ENCODE assay signal across 9 cellular contexts in the genomic region with DNA sequence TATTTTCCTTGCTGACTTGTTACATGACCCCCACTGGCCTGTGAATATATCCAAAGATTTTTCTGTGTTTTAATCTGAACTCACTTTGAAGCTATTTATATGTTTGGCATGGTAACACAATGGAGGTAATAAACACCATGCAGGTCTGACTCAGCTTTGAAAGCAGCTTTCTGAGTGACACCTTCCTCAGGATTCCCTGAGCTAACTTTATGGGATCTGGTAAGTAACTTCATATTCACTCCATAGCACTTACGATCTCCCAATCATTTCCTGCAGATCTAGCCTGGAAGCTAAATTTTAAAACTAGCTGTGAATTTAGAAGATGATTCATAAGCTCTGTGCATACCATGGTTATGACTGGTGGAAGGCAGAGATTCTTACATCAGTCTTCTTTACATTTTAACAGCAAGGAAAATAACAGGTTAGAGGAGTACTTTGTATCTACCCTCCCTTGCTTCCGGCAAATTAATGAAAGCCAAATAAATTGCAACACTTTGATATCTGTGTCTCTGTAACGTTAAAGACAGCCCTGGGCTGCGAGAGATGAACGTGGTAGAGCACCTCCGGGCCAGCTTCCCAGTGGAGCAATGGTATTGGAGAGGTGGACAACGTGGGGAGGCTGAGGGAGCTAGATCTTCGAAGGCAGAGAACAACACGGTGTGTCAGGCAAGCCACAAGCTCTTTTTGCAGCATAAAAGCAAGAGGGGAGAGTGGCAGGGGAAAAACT.
DNase-seq lines count a peak whose midpoint lies in the region; ATAC-seq, FAIRE-seq and TF ChIP-seq lines count a peak whose summit lies in the region.
"Had no signal": no experiment of that assay in that cellular context is flagged by ENCODE, and none has a peak within 500 bp of the region (broad histone marks: within the 10 kb centered on the region; RNA-seq: fewer than 3 reads in every experiment).

No MANE protein-coding gene starts in this region.

- FAIRE-seq in RCC 7860 (lab: Jason Lieb, UNC) (peak; percentile 97), endothelial cell of umbilical vein (lab: Jason Lieb, UNC) (peak; percentile 94)
- FAIRE-seq: islet of Langerhans had no signal

- H3K9me3 Mint-ChIP-seq in Caco-2 (ENCODE audit: unreplicated experiment) = no peaks in the 10 kb centered on the region

- ATAC-seq in HG03175 (IDR thresholded peaks at IDR 0.05; ENCODE audit: unreplicated experiment) (no peak), sciatic nerve (no peak), HG02884 (IDR thresholded peaks at IDR 0.05; ENCODE audit: unreplicated experiment) (no peak)

- no peak for TF ChIP-seq POLR2A in endothelial cell of umbilical vein (IDR thresholded peaks at IDR 0.05; ENCODE audit: low read depth, low read length)

- H3K36me3 ChIP-seq in Caco-2 (ENCODE audit: control insufficient read depth, insufficient read depth, low read length) = no peaks in the 10 kb centered on the region; the same call in 1 of the 2 replicates
- peaks cover 11% of the 10 kb centered on the region in 2 experiments for H3K36me3 ChIP-seq in endothelial cell of umbilical vein (ENCODE audit: control insufficient read depth in 2 of 2, extremely low read depth in 1 of 2, insufficient read depth in 2 of 2, low read length in 2 of 2)
- H3K36me3 ChIP-seq in neutrophil = peaks cover 54% of the 10 kb centered on the region

- H3K27ac Mint-ChIP-seq in Caco-2 (ENCODE audit: unreplicated experiment) = peak overlapping the region; percentile 95

- no peaks in the 10 kb centered on the region for H3K9me1 ChIP-seq in endothelial cell of umbilical vein (replicated peaks; ENCODE audit: control insufficient read depth, extremely low read depth, insufficient read depth, low read length)

- H3K4me1 Mint-ChIP-seq in Caco-2 (ENCODE audit: low read depth, unreplicated experiment) = peaks cover 43% of the 10 kb centered on the region

- H3K9me3 ChIP-seq in Caco-2 (no peaks in the 10 kb centered on the region), endothelial cell of umbilical vein (replicated peaks; ENCODE audit: control insufficient read depth, insufficient read depth, low read length) (no peaks in the 10 kb centered on the region), neutrophil (no peaks in the 10 kb centered on the region)

- no peaks in the 10 kb centered on the region for H4K20me1 ChIP-seq in endothelial cell of umbilical vein (replicated peaks; ENCODE audit: control insufficient read depth, extremely low read depth, insufficient read depth, low read length)

- BruUV-seq in Caco-2 (replicated peaks; lab: Mats Ljungman, UMichigan) = no TSS peak
- no TSS peak for BruUV-seq in endothelial cell of umbilical vein (replicated peaks; lab: Mats Ljungman, UMichigan)

- H2AFZ ChIP-seq in endothelial cell of umbilical vein (ENCODE audit: low read depth, low read length) = no peak overlapping the region

- dilution Hi-C loops in endothelial cell of umbilical vein (cut with MboI; ENCODE audit: extremely low pct_ligation_motif_present, low sequenced_read_pairs) = no loop called here

- TF ChIP-seq CTCF in Caco-2 (IDR thresholded peaks at IDR 0.05; ENCODE audit: insufficient read depth in 1 of 2, low read depth in 1 of 2, low read length in 1 of 2, severe bottlenecking in 1 of 2, unreplicated experiment in 1 of 2) (no peak), endothelial cell of umbilical vein (IDR thresholded peaks at IDR 0.05; ENCODE audit: extremely low read depth in 1 of 2, insufficient read depth in 1 of 2, low read depth in 1 of 2, low read length in 2 of 2) (no peak), neutrophil (IDR thresholded peaks at IDR 0.05) (no peak)

- no peaks in the 10 kb centered on the region for H3K27me3 Mint-ChIP-seq in Caco-2 (ENCODE audit: insufficient read depth, unreplicated experiment)

- peak overlapping the region; percentile 92 for H3K9ac ChIP-seq in endothelial cell of umbilical vein (replicated peaks; ENCODE audit: extremely low read depth, insufficient read depth, low read length)

- peak overlapping the region; percentile 64 for H3K4me2 ChIP-seq in endothelial cell of umbilical vein (ENCODE audit: insufficient read depth, low read length)

- H3K79me2 ChIP-seq in endothelial cell of umbilical vein (ENCODE audit: control insufficient read depth, insufficient read depth, low read length) = peaks cover 89% of the 10 kb centered on the region

- POLR2A ChIA-PET in Caco-2 (lab: Charles Lee) (interaction anchor here (0.6 to 1.9 kb wide), 4 partner anchors 9 to 71 kb away, joined by 3 to 13 read pairs (median 5); no protein-coding TSS in a partner anchor), endothelial cell of umbilical vein (lab: Charles Lee) (interaction anchor here (0.8 to 3.7 kb wide), 5 partner anchors 9 to 33 kb away, joined by 3 to 33 read pairs (median 3); no protein-coding TSS in a partner anchor)

- H3K4me1 ChIP-seq in Caco-2 = peaks cover 42% of the 10 kb centered on the region
- peaks cover 84% of the 10 kb centered on the region for H3K4me1 ChIP-seq in endothelial cell of umbilical vein (ENCODE audit: control insufficient read depth, extremely low read depth, insufficient read depth, low read length)
- H3K4me1 ChIP-seq in neutrophil (ENCODE audit: control insufficient read depth in 1 of 2, insufficient read depth in 1 of 2, low read depth in 1 of 2, low read length in 1 of 2) = peaks cover 9 to 14% of the 10 kb centered on the region in 2 experiments

- CTCF ChIA-PET in Caco-2 (lab: Charles Lee) = interaction anchor here (0.6 to 1.8 kb wide), 2 partner anchors 10 to 142 kb away, joined by 3 to 12 read pairs; no protein-coding TSS in a partner anchor
- CTCF ChIA-PET in endothelial cell of umbilical vein (lab: Charles Lee) = interaction anchor here (1.1 to 13.7 kb wide), 13 partner anchors 8 to 136 kb away, joined by 3 to 160 read pairs (median 6); no protein-coding TSS in a partner anchor

- H3K36me3 Mint-ChIP-seq in Caco-2 (ENCODE audit: insufficient read depth, unreplicated experiment) = peaks cover 23% of the 10 kb centered on the region

- intact Hi-C loops in Caco-2 (cut with micrococcal nuclease; ENCODE audit: unreplicated experiment) = no loop called here
- intact Hi-C loops in endothelial cell of umbilical vein (cut with micrococcal nuclease) = loop anchor here (1.0 to 2.0 kb wide), 3 partner anchors 9 to 103 kb away; no protein-coding TSS in a partner anchor
- intact Hi-C loops in sciatic nerve (cut with DNase I) = no loop called here

- H3K4me3 ChIP-seq in Caco-2 (ENCODE audit: low read depth, low read length) = no peak overlapping the region
- H3K4me3 ChIP-seq in endothelial cell of umbilical vein (replicated peaks in 1 of 3; ENCODE audit: insufficient read depth in 1 of 3, low read depth in 1 of 3, low read length in 3 of 3) = peak overlapping the region in 1 of 3 experiments; percentile 18
- no peak overlapping the region for H3K4me3 ChIP-seq in neutrophil (ENCODE audit: low read depth in 1 of 2, low read length in 1 of 2)

- peak overlapping the region; percentile 58 for H3K4me3 Mint-ChIP-seq in Caco-2 (ENCODE audit: unreplicated experiment)

- DNase-seq in Caco-2 (peak in 1 of 2 experiments; percentile 31), RCC 7860 (ENCODE audit: low spot score) (peak; percentile 100), endothelial cell of umbilical vein (ENCODE audit: low read depth, low spot score) (peak; percentile 96), NCI-H69 (lab: John Stamatoyannopoulos, UW) (no peak), sciatic nerve (ENCODE audit: low spot score) (no peak)

- peak overlapping the region; percentile 96 for H3K27ac ChIP-seq in endothelial cell of umbilical vein (ENCODE audit: insufficient read depth, low read depth, low read length)
- peak overlapping the region; percentile 39 for H3K27ac ChIP-seq in neutrophil

- H3K27me3 ChIP-seq in Caco-2 (replicated peaks; ENCODE audit: control insufficient read depth, insufficient read depth, low read length) (no peaks in the 10 kb centered on the region), endothelial cell of umbilical vein (ENCODE audit: control insufficient read depth in 2 of 2, insufficient read depth in 2 of 2, low read length in 2 of 2) (no peaks in the 10 kb centered on the region), neutrophil (no peaks in the 10 kb centered on the region)

TF ChIP-seq in endothelial cell of umbilical vein, 7 proteins besides CTCF, POLR2A, EP300 and RAD21:
- TF ChIP-seq MYC (IDR thresholded peaks at IDR 0.05; ENCODE audit: low read depth, low read length) = no peak
- peak; percentile 95 for TF ChIP-seq FOS (IDR thresholded peaks at IDR 0.05; ENCODE audit: borderline replicate concordance, insufficient read depth, low read length)
- TF ChIP-seq JUN (IDR thresholded peaks at IDR 0.05; ENCODE audit: borderline replicate concordance, insufficient read depth, insufficient read length, low read depth) = peak; percentile 96
- no peak for TF ChIP-seq EZH2 (IDR thresholded peaks at IDR 0.05; ENCODE audit: borderline replicate concordance, low read depth, low read length, severe bottlenecking)
- no peak for TF ChIP-seq MAX (IDR thresholded peaks at IDR 0.05; ENCODE audit: insufficient read depth, insufficient read length)
- peak; percentile 77 for TF ChIP-seq GATA2 (IDR thresholded peaks at IDR 0.05; ENCODE audit: insufficient read depth, insufficient read length, low read depth, low read length)
- TF ChIP-seq POLR2AphosphoS5 (IDR thresholded peaks at IDR 0.05; ENCODE audit: insufficient read depth, low read depth, low read length) = no peak

Comparison
In these comparisons a context has a peak if more than half of its experiments do, and no peak if none do; other contexts are left out.
1. DNase-seq: peak in RCC 7860 (single experiment) and endothelial cell of umbilical vein (single experiment); none in NCI-H69 (single experiment) and sciatic nerve (single experiment).